In genomic region chr2:164073758-164074094, GRCh38 we compare ENCODE assay signal across 26 cellular contexts.
"Had no signal": no experiment of that assay in that cellular context is flagged by ENCODE, and none has a peak within 500 bp of the region (broad histone marks: within the 10 kb centered on the region; RNA-seq: fewer than 3 reads in every experiment).

No MANE protein-coding gene starts in this region.

- H3K4me1 ChIP-seq: ascending aorta, stomach, thyroid gland, upper lobe of right lung had no signal

- H3K4me3 ChIP-seq: ascending aorta, stomach, thyroid gland, upper lobe of right lung had no signal

- H3K36me3 Mint-ChIP-seq: activated CD4-positive, alpha-beta memory T cell treated with anti-CD3 and anti-CD28 coated beads for 36 hours; activated naive CD4-positive, alpha-beta T cell treated with anti-CD3 and anti-CD28 coated beads, Interleukin-2, amount 10 ng/mL, durations not matched to agents 7 days and 5 days; activated naive CD8-positive, alpha-beta T cell treated with anti-CD3 and anti-CD28 coated beads, Interleukin-2, amount 10 ng/mL, durations not matched to agents 7 days and 5 days; stimulated activated naive B cell treated with anti-CD40 and anti-IgM and Interleukin-4, amounts not matched to agents 10 μg/mL and 1 μg/mL and 100 μg/mL, for 72 hours had no signal

- H3K27ac Mint-ChIP-seq: activated CD4-positive, alpha-beta memory T cell treated with anti-CD3 and anti-CD28 coated beads for 36 hours; activated CD4-positive, alpha-beta T cell treated with anti-CD3 and anti-CD28 coated beads, Interleukin-2, amount 10 ng/mL, durations not matched to agents 24 days and 14 days; activated naive CD4-positive, alpha-beta T cell treated with anti-CD3 and anti-CD28 coated beads, Interleukin-2, amount 10 ng/mL, durations not matched to agents 7 days and 5 days; activated naive CD8-positive, alpha-beta T cell treated with anti-CD3 and anti-CD28 coated beads, Interleukin-2, amount 10 ng/mL, durations not matched to agents 7 days and 5 days; activated T-helper 1 cell treated with anti-CD3 and anti-CD28 coated beads, Interleukin-12 subunit alpha, Interleukin-12 subunit beta, Interleukin-2, Interleukin-4 antibody, amounts not matched to agents 30 ng/mL and 10 ng/mL and 1 ng/mL, durations not matched to agents 14 hours and 24 hours and 36 hours; effector memory CD8-positive, alpha-beta T cell; stimulated activated naive B cell treated with anti-CD40 and anti-IgM and Interleukin-4, amounts not matched to agents 10 μg/mL and 1 μg/mL and 100 μg/mL, for 72 hours; T-helper 17 cell had no signal

- ATAC-seq: effector memory CD8-positive, alpha-beta T cell; left colon; right cardiac atrium; stimulated activated naive B cell treated with anti-CD40 and anti-IgM and Interleukin-4, amounts not matched to agents 10 μg/mL and 1 μg/mL and 100 μg/mL, for 72 hours; T-helper 17 cell; upper lobe of right lung had no signal

- H3K27me3 Mint-ChIP-seq: activated CD4-positive, alpha-beta memory T cell treated with anti-CD3 and anti-CD28 coated beads for 36 hours; activated CD4-positive, alpha-beta T cell treated with anti-CD3 and anti-CD28 coated beads, Interleukin-2, amount 10 ng/mL, durations not matched to agents 24 days and 14 days; activated naive CD4-positive, alpha-beta T cell treated with anti-CD3 and anti-CD28 coated beads, Interleukin-2, amount 10 ng/mL, durations not matched to agents 7 days and 5 days; activated naive CD8-positive, alpha-beta T cell treated with anti-CD3 and anti-CD28 coated beads, Interleukin-2, amount 10 ng/mL, durations not matched to agents 7 days and 5 days; effector memory CD8-positive, alpha-beta T cell; stimulated activated naive B cell treated with anti-CD40 and anti-IgM and Interleukin-4, amounts not matched to agents 10 μg/mL and 1 μg/mL and 100 μg/mL, for 72 hours; T-helper 17 cell had no signal

- H3K9me3 Mint-ChIP-seq: activated CD4-positive, alpha-beta T cell treated with anti-CD3 and anti-CD28 coated beads, Interleukin-2, amount 10 ng/mL, durations not matched to agents 24 days and 14 days; activated naive CD4-positive, alpha-beta T cell treated with anti-CD3 and anti-CD28 coated beads, Interleukin-2, amount 10 ng/mL, durations not matched to agents 7 days and 5 days; activated naive CD8-positive, alpha-beta T cell treated with anti-CD3 and anti-CD28 coated beads, Interleukin-2, amount 10 ng/mL, durations not matched to agents 7 days and 5 days; activated T-helper 1 cell treated with anti-CD3 and anti-CD28 coated beads, Interleukin-12 subunit alpha, Interleukin-12 subunit beta, Interleukin-2, Interleukin-4 antibody, amounts not matched to agents 30 ng/mL and 10 ng/mL and 1 ng/mL, durations not matched to agents 14 hours and 24 hours and 36 hours had no signal

- H3K9me3 ChIP-seq: ascending aorta, stomach, thyroid gland, upper lobe of right lung had no signal

- H3K27me3 ChIP-seq: ascending aorta, brain microvascular endothelial cell, stomach, thyroid gland, upper lobe of right lung had no signal

- H3K4me1 Mint-ChIP-seq: activated CD4-positive, alpha-beta T cell treated with anti-CD3 and anti-CD28 coated beads, Interleukin-2, amount 10 ng/mL, durations not matched to agents 24 days and 14 days; activated naive CD4-positive, alpha-beta T cell treated with anti-CD3 and anti-CD28 coated beads, Interleukin-2, amount 10 ng/mL, durations not matched to agents 7 days and 5 days; activated naive CD8-positive, alpha-beta T cell treated with anti-CD3 and anti-CD28 coated beads, Interleukin-2, amount 10 ng/mL, durations not matched to agents 7 days and 5 days; stimulated activated naive B cell treated with anti-CD40 and anti-IgM and Interleukin-4, amounts not matched to agents 10 μg/mL and 1 μg/mL and 100 μg/mL, for 72 hours; T-helper 17 cell had no signal

- DNase-seq: activated CD4-positive, alpha-beta memory T cell treated with anti-CD3 and anti-CD28 coated beads for 36 hours; activated CD4-positive, alpha-beta T cell treated with anti-CD3 and anti-CD28 coated beads, Interleukin-2, amount 10 ng/mL, durations not matched to agents 24 days and 14 days; activated CD4-positive, CD25-positive, alpha-beta regulatory T cell treated with anti-CD3 and anti-CD28 coated beads, Interleukin-2, amount 50 U/mL, for 72 hours; activated CD8-positive, alpha-beta memory T cell treated with anti-CD3 and anti-CD28 coated beads, Interleukin-2, amount 50 U/mL, for 4 hours; activated gamma-delta T cell; activated naive CD4-positive, alpha-beta T cell treated with anti-CD3 and anti-CD28 coated beads, Interleukin-2, amount 10 ng/mL, durations not matched to agents 7 days and 5 days; activated naive CD8-positive, alpha-beta T cell treated with anti-CD3 and anti-CD28 coated beads, Interleukin-2, amount 10 ng/mL, durations not matched to agents 7 days and 5 days; activated T-cell treated with anti-CD3 and anti-CD28 coated beads, Interleukin-2, amount 50 U/mL, for 1 hour; cortex of kidney; effector memory CD8-positive, alpha-beta T cell; foreskin fibroblast; head of caudate nucleus; hippocampal formation; left colon; posterior cingulate gyrus; right cardiac atrium; stimulated activated CD4-positive, alpha-beta T cell treated with anti-CD3 and anti-CD28 coated beads, Interleukin-15, amount 100 ng/mL, for 24 hours; stimulated activated CD4-positive, alpha-beta T cell treated with anti-CD3 and anti-CD28 coated beads, Interleukin-2, amount 100 ng/mL, for 24 hours; stimulated activated naive B cell treated with anti-CD40 and anti-IgM and Interleukin-4, amounts not matched to agents 10 μg/mL and 1 μg/mL and 100 μg/mL, for 72 hours; stomach; T-helper 17 cell; upper lobe of right lung had no signal

- H3K36me3 ChIP-seq: ascending aorta, brain microvascular endothelial cell, stomach, thyroid gland, upper lobe of right lung had no signal

- H3K27ac ChIP-seq: ascending aorta, brain microvascular endothelial cell, stomach, thyroid gland, upper lobe of right lung had no signal

- H3K4me3 Mint-ChIP-seq: activated CD4-positive, alpha-beta memory T cell treated with anti-CD3 and anti-CD28 coated beads for 36 hours; activated CD4-positive, alpha-beta T cell treated with anti-CD3 and anti-CD28 coated beads, Interleukin-2, amount 10 ng/mL, durations not matched to agents 24 days and 14 days; activated naive CD4-positive, alpha-beta T cell treated with anti-CD3 and anti-CD28 coated beads, Interleukin-2, amount 10 ng/mL, durations not matched to agents 7 days and 5 days; activated naive CD8-positive, alpha-beta T cell treated with anti-CD3 and anti-CD28 coated beads, Interleukin-2, amount 10 ng/mL, durations not matched to agents 7 days and 5 days; activated T-helper 1 cell treated with anti-CD3 and anti-CD28 coated beads, Interleukin-12 subunit alpha, Interleukin-12 subunit beta, Interleukin-2, Interleukin-4 antibody, amounts not matched to agents 30 ng/mL and 10 ng/mL and 1 ng/mL, durations not matched to agents 14 hours and 24 hours and 36 hours; effector memory CD8-positive, alpha-beta T cell; stimulated activated naive B cell treated with anti-CD40 and anti-IgM and Interleukin-4, amounts not matched to agents 10 μg/mL and 1 μg/mL and 100 μg/mL, for 72 hours; T-helper 17 cell had no signal
